ENCODE assay signal across 8 cellular contexts in the genomic region with DNA sequence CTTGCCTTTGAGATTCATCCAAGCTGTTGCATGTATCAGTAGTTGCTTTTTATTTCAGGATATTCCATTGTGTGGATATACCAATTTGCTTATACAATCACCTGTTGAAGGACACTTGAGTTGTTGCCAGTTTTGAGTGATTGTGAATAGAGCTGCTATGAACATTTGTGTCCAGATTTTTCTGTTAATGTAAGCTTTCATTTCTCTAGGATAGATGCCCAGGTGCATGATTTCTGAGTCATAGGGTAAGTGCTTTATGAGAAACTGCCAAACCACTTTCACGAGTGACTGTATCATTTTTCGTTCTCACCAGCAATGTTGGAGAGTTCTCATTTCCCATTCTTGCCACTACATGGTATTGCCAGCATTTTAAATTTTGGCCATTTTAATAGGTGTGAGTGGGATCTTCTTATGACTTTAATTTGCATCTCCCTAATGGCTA.
A peak's percentile ranks its signal among the peaks of the same experiment; 100 is the strongest.
DNase-seq lines count a peak whose midpoint lies in the region; ATAC-seq and TF ChIP-seq lines count a peak whose summit lies in the region.
"Had no signal": no experiment of that assay in that cellular context is flagged by ENCODE, and none has a peak within 500 bp of the region (broad histone marks: within the 10 kb centered on the region; RNA-seq: fewer than 3 reads in every experiment).

No MANE protein-coding gene starts in this region.

- WGBS in suprapubic skin: 33% methylated on average over 2 of the region's 2 CpGs

- peaks cover 22% of the 10 kb centered on the region; the same call in 1 of the 2 replicates for H3F3A ChIP-seq in PC-9 (ENCODE audit: insufficient read depth, low read depth)

- DNase-seq in NCI-H2196 (lab: John Stamatoyannopoulos, UW; ENCODE audit: unreplicated experiment) (peak; percentile 43), lung microvascular endothelial cell (ENCODE audit: low read depth in 2 of 2) (peak; percentile 21 to 39), NCI-H524 treated with DMSO at 0.1 percent for 48 hours (lab: John Stamatoyannopoulos, UW) (no peak), PC-9 (no peak), suprapubic skin (ENCODE audit: low spot score in 2 of 2) (no peak)
- DNase-seq: left cardiac atrium had no signal

- no peak overlapping the region for H2AFZ ChIP-seq in PC-9

- TF ChIP-seq POLR2A in suprapubic skin (IDR thresholded peaks at IDR 0.05): no peak

- H3K27ac ChIP-seq in PC-9: no peak overlapping the region
- H3K27ac ChIP-seq in suprapubic skin: no peak overlapping the region

- CTCF ChIA-PET in PC-9 (lab: Charles Lee): no interaction called here

- H3K36me3 ChIP-seq in PC-9 (ENCODE audit: low read depth) (no peaks in the 10 kb centered on the region), suprapubic skin (no peaks in the 10 kb centered on the region)

- ATAC-seq in GM19043 (IDR thresholded peaks at IDR 0.05; ENCODE audit: low read depth, unreplicated experiment): peak; percentile 60
- ATAC-seq in HG02870 (IDR thresholded peaks at IDR 0.05; ENCODE audit: unreplicated experiment): peak; percentile 77

- H3K27me3 ChIP-seq in PC-9 (ENCODE audit: insufficient read depth, low read depth): no peaks in the 10 kb centered on the region
- no peaks in the 10 kb centered on the region for H3K27me3 ChIP-seq in suprapubic skin

- no peaks in the 10 kb centered on the region for H3K9me3 ChIP-seq in PC-9 (ENCODE audit: insufficient read depth, low read depth)
- H3K9me3 ChIP-seq in suprapubic skin: no peaks in the 10 kb centered on the region

- peaks cover 33% of the 10 kb centered on the region for H4K20me1 ChIP-seq in PC-9 (ENCODE audit: insufficient read depth)

- intact Hi-C loops in PC-9 (cut with micrococcal nuclease; ENCODE audit: unreplicated experiment): no loop called here

- H3K4me3 ChIP-seq in PC-9 (no peak overlapping the region), suprapubic skin (no peak overlapping the region)

- no peaks in the 10 kb centered on the region for H3K9me2 ChIP-seq in PC-9 (ENCODE audit: insufficient read depth)

- H3K4me2 ChIP-seq in PC-9: no peak overlapping the region

- BruUV-seq in PC-9 (replicated peaks; lab: Mats Ljungman, UMichigan): no TSS peak

- no peak for TF ChIP-seq EP300 in suprapubic skin (IDR thresholded peaks at IDR 0.05)

- H3K79me2 ChIP-seq in PC-9 (ENCODE audit: low read depth): peaks cover 87% of the 10 kb centered on the region

- POLR2A ChIA-PET in PC-9 (lab: Charles Lee; ENCODE audit: unreplicated experiment): no interaction called here

- no peak for TF ChIP-seq CTCF in PC-9 (conservative IDR thresholded peaks at IDR 0.05)
- TF ChIP-seq CTCF in suprapubic skin (IDR thresholded peaks at IDR 0.05): no peak

- H3K4me1 ChIP-seq in PC-9 (replicated peaks; ENCODE audit: insufficient read depth): 0 out of 2 replicates have a peak, but pooled peaks cover 9% of the 10 kb centered on the region
- peaks cover 14% of the 10 kb centered on the region for H3K4me1 ChIP-seq in suprapubic skin

Comparison
In these comparisons a context has a peak if more than half of its experiments do, and no peak if none do; other contexts are left out.
1. DNase-seq: peak in NCI-H2196 (single experiment) and lung microvascular endothelial cell (2 of 2); none in NCI-H524 treated with DMSO at 0.1 percent for 48 hours (single experiment), PC-9 (0 of 2) and suprapubic skin (0 of 2).